Comparison of ENCODE assay signal across 10 cellular contexts in genomic region chr1:204480515-204480914, GRCh38. TPM values are rescaled to one million over a fixed set of nuclear protein-coding genes. Genes with fewer than 3 reads are reported as not detected.
DNase-seq lines count a peak whose midpoint lies in the region; TF ChIP-seq lines count a peak whose summit lies in the region.
"Had no signal": no experiment of that assay in that cellular context is flagged by ENCODE, and none has a peak within 500 bp of the region (broad histone marks: within the 10 kb centered on the region; RNA-seq: fewer than 3 reads in every experiment).

No MANE protein-coding gene starts in this region.

- TF ChIP-seq CTCF in OCI-LY3 (IDR thresholded peaks at IDR 0.05; ENCODE audit: low read depth, low read length) (no peak), smooth muscle cell (IDR thresholded peaks at IDR 0.05; ENCODE audit: borderline replicate concordance, insufficient read depth, poor library complexity, severe bottlenecking) (no peak), ovary (IDR thresholded peaks at IDR 0.05) (no peak)

- H3K36me3 Mint-ChIP-seq in activated CD4-positive, alpha-beta memory T cell treated with anti-CD3 and anti-CD28 coated beads for 36 hours = peaks cover 5% of the 10 kb centered on the region

- no peaks in the 10 kb centered on the region for H3K36me3 ChIP-seq in H7 (replicated peaks; ENCODE audit: control insufficient read depth, insufficient read depth, low read length)
- peaks cover 5% of the 10 kb centered on the region for H3K36me3 ChIP-seq in OCI-LY3 (replicated peaks; ENCODE audit: low read depth, low read length)
- no peaks in the 10 kb centered on the region for H3K36me3 ChIP-seq in smooth muscle cell (ENCODE audit: low read depth)
- no peaks in the 10 kb centered on the region for H3K36me3 ChIP-seq in ovary

- H3K27me3 ChIP-seq in H7 (ENCODE audit: control insufficient read depth, insufficient read depth, low read length) = no peaks in the 10 kb centered on the region
- H3K27me3 ChIP-seq in OCI-LY3 (ENCODE audit: low read depth, low read length) = no peaks in the 10 kb centered on the region
- no peaks in the 10 kb centered on the region for H3K27me3 ChIP-seq in smooth muscle cell (ENCODE audit: low read depth)
- no peaks in the 10 kb centered on the region for H3K27me3 ChIP-seq in ovary

- H2AFZ ChIP-seq in OCI-LY3 (ENCODE audit: low read depth, low read length) (no peak overlapping the region), smooth muscle cell (ENCODE audit: low read depth) (no peak overlapping the region)

- H3K9ac ChIP-seq in OCI-LY3 (ENCODE audit: low read length) = no peak overlapping the region
- H3K9ac ChIP-seq in smooth muscle cell (ENCODE audit: low read depth) = no peak overlapping the region
- H3K9ac ChIP-seq: KMS-11 had no signal

- H3K4me1 Mint-ChIP-seq in activated CD4-positive, alpha-beta memory T cell treated with anti-CD3 and anti-CD28 coated beads for 36 hours (ENCODE audit: low read depth) = peaks cover 65% of the 10 kb centered on the region

- TF ChIP-seq EP300 in ovary (IDR thresholded peaks at IDR 0.05) = no peak

- no peak overlapping the region for H3K4me3 ChIP-seq in H7 (ENCODE audit: insufficient read depth, low read depth, low read length)
- H3K4me3 ChIP-seq in OCI-LY3 (ENCODE audit: low read length) = no peak overlapping the region
- H3K4me3 ChIP-seq in smooth muscle cell = no peak overlapping the region
- H3K4me3 ChIP-seq in ovary = no peak overlapping the region
- H3K4me3 ChIP-seq: A549 had no signal

- peaks cover 17% of the 10 kb centered on the region; the same call in 1 of the 2 replicates for H4K20me1 ChIP-seq in OCI-LY3 (ENCODE audit: insufficient read depth, low read length)
- H4K20me1 ChIP-seq in smooth muscle cell (ENCODE audit: low read depth) = peaks cover 20% of the 10 kb centered on the region

- no peak for TF ChIP-seq POLR2A in ovary (IDR thresholded peaks at IDR 0.05)

- DNase-seq in NCI-H2107 treated with DMSO at 0.1 percent for 48 hours (lab: John Stamatoyannopoulos, UW; ENCODE audit: unreplicated experiment) (peak; percentile 58), NCI-H2107 (lab: John Stamatoyannopoulos, UW) (no peak), H7 (peak; percentile 39), smooth muscle cell (lab: John Stamatoyannopoulos, UW; ENCODE audit: unreplicated experiment) (no peak), kidney tubule cell (ENCODE audit: low spot score) (no peak), ovary (no peak)
- DNase-seq in activated CD4-positive, alpha-beta memory T cell treated with anti-CD3 and anti-CD28 coated beads for 36 hours = no peak

- H3K27ac ChIP-seq in OCI-LY3 (ENCODE audit: low read length) = no peak overlapping the region
- H3K27ac ChIP-seq in smooth muscle cell (ENCODE audit: low read depth) = peak overlapping the region; percentile 3
- H3K27ac ChIP-seq in ovary = no peak overlapping the region
- H3K27ac ChIP-seq: A549, KMS-11 had no signal

- no peaks in the 10 kb centered on the region for H3K9me3 ChIP-seq in OCI-LY3 (ENCODE audit: insufficient read depth, low read length)
- no peaks in the 10 kb centered on the region for H3K9me3 ChIP-seq in smooth muscle cell (replicated peaks; ENCODE audit: low read depth)
- no peaks in the 10 kb centered on the region for H3K9me3 ChIP-seq in ovary
- H3K9me3 ChIP-seq: A549 had no signal

- no peaks in the 10 kb centered on the region for H3F3A ChIP-seq in smooth muscle cell (ENCODE audit: low read depth)

- H3K79me2 ChIP-seq in OCI-LY3 (ENCODE audit: low read length) (peaks cover 4% of the 10 kb centered on the region), smooth muscle cell (ENCODE audit: low read depth) (peaks cover 7% of the 10 kb centered on the region)

- no peak overlapping the region for H3K4me3 Mint-ChIP-seq in activated CD4-positive, alpha-beta memory T cell treated with anti-CD3 and anti-CD28 coated beads for 36 hours

- H3K9me3 Mint-ChIP-seq in activated CD4-positive, alpha-beta memory T cell treated with anti-CD3 and anti-CD28 coated beads for 36 hours = no peaks in the 10 kb centered on the region

- intact Hi-C loops in activated CD4-positive, alpha-beta memory T cell treated with anti-CD3 and anti-CD28 coated beads for 36 hours (cut with micrococcal nuclease) = no loop called here
- intact Hi-C loops in ovary (cut with DNase I) = no loop called here

- H3K27ac Mint-ChIP-seq in activated CD4-positive, alpha-beta memory T cell treated with anti-CD3 and anti-CD28 coated beads for 36 hours = no peak overlapping the region

- H3K4me2 ChIP-seq in OCI-LY3 (ENCODE audit: low read length) (peak overlapping the region; percentile 40; the same call in 1 of the 2 replicates), smooth muscle cell (no peak overlapping the region)
- H3K4me2 ChIP-seq: A549, KMS-11 had no signal

- H3K27me3 Mint-ChIP-seq in activated CD4-positive, alpha-beta memory T cell treated with anti-CD3 and anti-CD28 coated beads for 36 hours = no peaks in the 10 kb centered on the region

- CTCF ChIA-PET in activated CD4-positive, alpha-beta memory T cell treated with anti-CD3 and anti-CD28 coated beads for 36 hours (lab: Charles Lee) = interaction anchor here (0.7 to 1.2 kb wide), 3 partner anchors 14 to 23 kb away, joined by 3 to 6 read pairs (median 4); partner anchors contain the start of gene PIK3C2B

- 93% methylated on average over 8 of the region's 8 CpGs for WGBS in smooth muscle cell (ENCODE audit: low lambda C conversion rate)
- WGBS in ovary, 3 donors = 58 to 76% (median 70%) methylated on average over 8 of the region's 8 CpGs

- POLR2A ChIA-PET in activated CD4-positive, alpha-beta memory T cell treated with anti-CD3 and anti-CD28 coated beads for 36 hours (lab: Charles Lee) = interaction anchor here (2.6 kb wide), 1 partner anchor 13 kb away, joined by 11 read pairs; the partner anchor contains the start of gene PIK3C2B

- H3K4me1 ChIP-seq in OCI-LY3 (ENCODE audit: low read length) (peaks cover 19% of the 10 kb centered on the region), smooth muscle cell (ENCODE audit: low read depth) (peaks cover 13% of the 10 kb centered on the region), ovary (ENCODE audit: insufficient read depth) (peaks cover 2% of the 10 kb centered on the region)

RNA-seq across cellular contexts. Expression of gene PIK3C2B, which starts 14.1 kb away (rescaled TPM):
- 14.7 and 18.1 TPM in 2 replicates for total RNA-seq in H7 (2014; rRNA removed; shearing (Covaris generic))
- total RNA-seq in smooth muscle cell (9.5 and 11.5 TPM in 2 replicates), ovary (10 to 100 TPM in 5 of 7 donors, 1 to 10 TPM in 2; 5.6 to 26.0 (median 12.8) TPM)
- polyA plus RNA-seq in smooth muscle cell (3.0 and 5.0 TPM in 2 replicates), ovary (1 to 10 TPM; 6.2 to 7.9 TPM)
- 10 to 100 TPM; 43.4 to 46.4 TPM for total RNA-seq in activated CD4-positive, alpha-beta memory T cell treated with anti-CD3 and anti-CD28 coated beads for 36 hours

RNA-seq across cellular contexts. Expression of gene MDM4, which starts 35.7 kb away (rescaled TPM):
- 15.9 and 17.6 TPM in 2 replicates for total RNA-seq in H7 (2014; rRNA removed; shearing (Covaris generic))
- total RNA-seq in smooth muscle cell (21.3 and 31.7 TPM in 2 replicates), ovary (100 to 1,000 TPM in 1 of 7 donors, 10 to 100 TPM in 6; 60.3 to 113 (median 80.0) TPM)
- polyA plus RNA-seq in smooth muscle cell (6.1 and 10.8 TPM in 2 replicates), ovary (10 to 100 TPM; 10.2 to 30.7 TPM)
- 10 to 100 TPM; 88.0 to 90.8 TPM for total RNA-seq in activated CD4-positive, alpha-beta memory T cell treated with anti-CD3 and anti-CD28 coated beads for 36 hours

Comparison
In these comparisons a context has a peak if more than half of its experiments do, and no peak if none do; other contexts are left out.
1. DNase-seq: peak in NCI-H2107 treated with DMSO at 0.1 percent for 48 hours (single experiment) and H7 (single experiment); none in NCI-H2107 (single experiment), smooth muscle cell (single experiment), activated CD4-positive, alpha-beta memory T cell treated with anti-CD3 and anti-CD28 coated beads for 36 hours (single experiment), kidney tubule cell (single experiment) and ovary (0 of 5).